ENCODE assay signal across 32 cellular contexts in genomic region chr17:32648450-32648849, GRCh38.
"Had no signal": no experiment of that assay in that cellular context is flagged by ENCODE, and none has a peak within 500 bp of the region (broad histone marks: within the 10 kb centered on the region; RNA-seq: fewer than 3 reads in every experiment).

No MANE protein-coding gene starts in this region.

- H3K4me1 ChIP-seq: esophagus squamous epithelium, gastroesophageal sphincter, heart right ventricle had no signal

- H3K27me3 ChIP-seq: brain microvascular endothelial cell, esophagus squamous epithelium, gastroesophageal sphincter, heart right ventricle, hepatocyte had no signal

- H3K4me2 ChIP-seq: hepatocyte had no signal

- H3K79me2 ChIP-seq: hepatocyte had no signal

- H3K27ac ChIP-seq: brain microvascular endothelial cell, epithelial cell of prostate, esophagus squamous epithelium, gastroesophageal sphincter, heart right ventricle, hepatocyte, WERI-Rb-1 had no signal

- H2AFZ ChIP-seq: hepatocyte had no signal

- DNase-seq: activated B cell treated with CpG ODN at 0.5 μM for 24 hours; activated CD4-positive, alpha-beta T cell treated with anti-CD3 and anti-CD28 coated beads for 48 hours; activated CD4-positive, alpha-beta T cell treated with anti-CD3 and anti-CD28 coated beads, Interleukin-2, amount 50 U/mL, for 1 hour; activated CD4-positive, alpha-beta T cell treated with anti-CD3 and anti-CD28 coated beads, Interleukin-2, amount 50 U/mL, for 48 hours; activated CD8-positive, alpha-beta memory T cell treated with anti-CD3 and anti-CD28 coated beads for 24 hours; activated CD8-positive, alpha-beta T cell treated with anti-CD3 and anti-CD28 coated beads for 36 hours; activated effector memory CD4-positive, alpha-beta T cell treated with Interleukin-2 at 50 U/mL for 16 hours; activated gamma-delta T cell treated with Interleukin-2 at 50 U/mL for 16 hours; activated naive CD4-positive, alpha-beta T cell treated with anti-CD3 and anti-CD28 coated beads, Interleukin-2, amount 50 U/mL, for 16 hours; activated naive CD4-positive, alpha-beta T cell treated with Interleukin-2 at 50 U/mL for 16 hours; activated T-cell treated with anti-CD3 and anti-CD28 coated beads, Interleukin-2, amount 50 U/mL, for 4 hours; amniotic stem cell; anterior cingulate cortex; brain microvascular endothelial cell; cortex of kidney; dermis blood vessel endothelial cell; effector CD4-positive, alpha-beta T cell; effector memory CD8-positive, alpha-beta T cell; esophagus squamous epithelium; foreskin melanocyte; heart right ventricle; T1000; WERI-Rb-1 had no signal

- FAIRE-seq: astrocyte, bronchial epithelial cell, endometrium, endothelial cell of umbilical vein had no signal

- H3K36me3 ChIP-seq: brain microvascular endothelial cell, WERI-Rb-1 had no signal

- ATAC-seq: activated CD4-positive, CD25-positive, alpha-beta regulatory T cell treated with anti-CD3 and anti-CD28 coated beads, Interleukin-2, amount 50 U/mL, for 24 hours; activated CD8-positive, alpha-beta T cell treated with anti-CD3 and anti-CD28 coated beads for 36 hours; activated T-cell treated with anti-CD3 and anti-CD28 coated beads, Interleukin-2, amount 50 U/mL, for 4 hours; activated T-helper 17 cell treated with anti-CD3 and anti-CD28 coated beads, Interleukin-2, amount 50 U/mL, for 72 hours; effector memory CD8-positive, alpha-beta T cell; gastroesophageal sphincter; heart right ventricle had no signal

- H3K4me3 ChIP-seq: esophagus squamous epithelium, gastroesophageal sphincter, heart right ventricle, hepatocyte had no signal
